In genomic region chr16:67880584-67880983, GRCh38 we compare ENCODE assay signal across 19 cellular contexts. TPM values are rescaled to one million over a fixed set of nuclear protein-coding genes. Genes with fewer than 3 reads are reported as not detected.
A peak's percentile ranks its signal among the peaks of the same experiment; 100 is the strongest.
DNase-seq lines count a peak whose midpoint lies in the region; ATAC-seq and TF ChIP-seq lines count a peak whose summit lies in the region.
"Had no signal": no experiment of that assay in that cellular context is flagged by ENCODE, and none has a peak within 500 bp of the region (broad histone marks: within the 10 kb centered on the region; RNA-seq: fewer than 3 reads in every experiment).

No MANE protein-coding gene starts in this region.

- POLR2A ChIA-PET in activated CD8-positive, alpha-beta T cell treated with anti-CD3 and anti-CD28 coated beads, Interleukin-2, amount 10 ng/mL, durations not matched to agents 7 days and 5 days (lab: Charles Lee) = no interaction called here
- POLR2A ChIA-PET in activated CD8-positive, alpha-beta T cell treated with anti-CD3 and anti-CD28 coated beads for 36 hours (lab: Charles Lee) = interaction anchor here (1.2 kb wide), 1 partner anchor 9 kb away, joined by 3 read pairs; no protein-coding TSS in a partner anchor

- no peak overlapping the region for H3K4me3 ChIP-seq in adrenal gland
- H3K4me3 ChIP-seq in skeletal muscle tissue (ENCODE audit: low read length in 3 of 3) = peak overlapping the region in 1 of 3 donors; percentile 32
- H3K4me3 ChIP-seq: MG63 had no signal

- H3K9me3 ChIP-seq in adrenal gland (replicated peaks in 1 of 3) (no peaks in the 10 kb centered on the region), skeletal muscle tissue (ENCODE audit: control insufficient read depth in 3 of 3, low read length in 3 of 3) (no peaks in the 10 kb centered on the region)
- H3K9me3 ChIP-seq: MG63, SK-N-SH had no signal

- intact Hi-C loops in activated CD8-positive, alpha-beta T cell treated with anti-CD3 and anti-CD28 coated beads for 36 hours (cut with micrococcal nuclease) = no loop called here
- intact Hi-C loops in adrenal gland (cut with DNase I) (loop anchor here (5.0 kb wide), 1 partner anchor 47 kb away; no protein-coding TSS in a partner anchor), left colon (cut with DNase I, micrococcal nuclease) (no loop called here)

- H3K9ac ChIP-seq in skeletal muscle tissue (ENCODE audit: low read depth in 1 of 3, low read length in 3 of 3) = peak overlapping the region; percentile 46 to 87 (median 87)
- H3K9ac ChIP-seq: SK-N-SH had no signal

- no peak for DNase-seq in activated CD8-positive, alpha-beta T cell treated with anti-CD3 and anti-CD28 coated beads, Interleukin-2, amount 10 ng/mL, durations not matched to agents 7 days and 5 days
- DNase-seq in activated CD8-positive, alpha-beta T cell treated with anti-CD3 and anti-CD28 coated beads for 36 hours = no peak
- DNase-seq in adrenal gland (no peak), myocyte (ENCODE audit: low read depth) (peak; percentile 61), AG08395 (ENCODE audit: low spot score) (no peak), left colon (no peak)
- DNase-seq: GOT3, HCEC 1CT, IMR-90, KG1, MG63, NCI-H2029, NCI-H446, NCI-H524 treated with DMSO at 0.1 percent for 48 hours, NCI-H774, SK-N-SH had no signal

- CTCF ChIA-PET in activated CD8-positive, alpha-beta T cell treated with anti-CD3 and anti-CD28 coated beads, Interleukin-2, amount 10 ng/mL, durations not matched to agents 7 days and 5 days (lab: Charles Lee) = interaction anchor here (2.4 kb wide), 1 partner anchor 64 kb away, joined by 5 read pairs; no protein-coding TSS in a partner anchor
- CTCF ChIA-PET in activated CD8-positive, alpha-beta T cell treated with anti-CD3 and anti-CD28 coated beads for 36 hours (lab: Charles Lee) = interaction anchor here (1.7 to 6.3 kb wide), 3 partner anchors 45 to 160 kb away, joined by 5 to 81 read pairs (median 5); no protein-coding TSS in a partner anchor

- no peak for TF ChIP-seq CTCF in activated CD8-positive, alpha-beta T cell treated with anti-CD3 and anti-CD28 coated beads for 36 hours (IDR thresholded peaks at IDR 0.05)
- TF ChIP-seq CTCF in adrenal gland (IDR thresholded peaks at IDR 0.05) = no peak

- WGBS in adrenal gland, 4 donors = 64 to 84% (median 75%) methylated on average over 6 to 13 of the region's 13 CpGs

- peaks cover 0 to 86% of the 10 kb centered on the region in 2 donors for H3K36me3 ChIP-seq in adrenal gland (replicated peaks in 1 of 2)
- H3K36me3 ChIP-seq in skeletal muscle tissue (ENCODE audit: control insufficient read depth in 3 of 3, insufficient read depth in 3 of 3, low read length in 3 of 3) = peaks cover 77 to 81% (median 81%) of the 10 kb centered on the region in 3 donors

- H3K4me1 ChIP-seq in adrenal gland (replicated peaks in 1 of 2) (peaks cover 11 to 32% of the 10 kb centered on the region in 2 donors), skeletal muscle tissue (ENCODE audit: control insufficient read depth in 3 of 3, insufficient read depth in 3 of 3, low read length in 3 of 3) (peaks cover 57 to 72% (median 64%) of the 10 kb centered on the region in 3 donors)

- peaks cover 60% of the 10 kb centered on the region for H3K36me3 Mint-ChIP-seq in activated CD8-positive, alpha-beta T cell treated with anti-CD3 and anti-CD28 coated beads, Interleukin-2, amount 10 ng/mL, durations not matched to agents 7 days and 5 days (ENCODE audit: low read depth)
- peaks cover 37% of the 10 kb centered on the region for H3K36me3 Mint-ChIP-seq in activated CD8-positive, alpha-beta T cell treated with anti-CD3 and anti-CD28 coated beads for 36 hours (ENCODE audit: low read depth)

- peak overlapping the region; percentile 20 for H3K27ac Mint-ChIP-seq in activated CD8-positive, alpha-beta T cell treated with anti-CD3 and anti-CD28 coated beads, Interleukin-2, amount 10 ng/mL, durations not matched to agents 7 days and 5 days
- H3K27ac Mint-ChIP-seq in activated CD8-positive, alpha-beta T cell treated with anti-CD3 and anti-CD28 coated beads for 36 hours = no peak overlapping the region

- TF ChIP-seq POLR2A in adrenal gland (IDR thresholded peaks at IDR 0.05) = no peak

- H3K27me3 Mint-ChIP-seq in activated CD8-positive, alpha-beta T cell treated with anti-CD3 and anti-CD28 coated beads, Interleukin-2, amount 10 ng/mL, durations not matched to agents 7 days and 5 days (ENCODE audit: low read depth) = no peaks in the 10 kb centered on the region
- H3K27me3 Mint-ChIP-seq in activated CD8-positive, alpha-beta T cell treated with anti-CD3 and anti-CD28 coated beads for 36 hours = no peaks in the 10 kb centered on the region

- H3K27ac ChIP-seq in adrenal gland = peak overlapping the region in 3 of 5 donors; percentile 19 to 98 (median 87)
- peak overlapping the region; percentile 99 for H3K27ac ChIP-seq in skeletal muscle tissue (ENCODE audit: low read depth, low read length)
- H3K27ac ChIP-seq: 22Rv1 had no signal

- no peak overlapping the region for H3K4me3 Mint-ChIP-seq in activated CD8-positive, alpha-beta T cell treated with anti-CD3 and anti-CD28 coated beads, Interleukin-2, amount 10 ng/mL, durations not matched to agents 7 days and 5 days
- H3K4me3 Mint-ChIP-seq in activated CD8-positive, alpha-beta T cell treated with anti-CD3 and anti-CD28 coated beads for 36 hours = no peak overlapping the region

- no peaks in the 10 kb centered on the region for H3K9me3 Mint-ChIP-seq in activated CD8-positive, alpha-beta T cell treated with anti-CD3 and anti-CD28 coated beads, Interleukin-2, amount 10 ng/mL, durations not matched to agents 7 days and 5 days (ENCODE audit: insufficient read depth)
- H3K9me3 Mint-ChIP-seq in activated CD8-positive, alpha-beta T cell treated with anti-CD3 and anti-CD28 coated beads for 36 hours = no peaks in the 10 kb centered on the region

- peaks cover 5% of the 10 kb centered on the region for H3K4me1 Mint-ChIP-seq in activated CD8-positive, alpha-beta T cell treated with anti-CD3 and anti-CD28 coated beads, Interleukin-2, amount 10 ng/mL, durations not matched to agents 7 days and 5 days (ENCODE audit: low read depth)
- H3K4me1 Mint-ChIP-seq in activated CD8-positive, alpha-beta T cell treated with anti-CD3 and anti-CD28 coated beads for 36 hours (ENCODE audit: low read depth) = peaks cover 5% of the 10 kb centered on the region

- H3K27me3 ChIP-seq in adrenal gland (no peaks in the 10 kb centered on the region), skeletal muscle tissue (ENCODE audit: control insufficient read depth in 3 of 3, insufficient read depth in 3 of 3, low read length in 3 of 3) (no peaks in the 10 kb centered on the region)
- H3K27me3 ChIP-seq: MG63 had no signal

- ATAC-seq in activated CD8-positive, alpha-beta T cell treated with anti-CD3 and anti-CD28 coated beads, Interleukin-2, amount 10 ng/mL, durations not matched to agents 7 days and 5 days = no peak
- no peak for ATAC-seq in activated CD8-positive, alpha-beta T cell treated with anti-CD3 and anti-CD28 coated beads for 36 hours
- ATAC-seq in GM21360 (IDR thresholded peaks at IDR 0.05; ENCODE audit: unreplicated experiment) (no peak), left colon (no peak)

RNA-seq across cellular contexts. Expression of gene NRN1L, which starts 4.1 kb away (rescaled TPM):
- total RNA-seq in activated CD8-positive, alpha-beta T cell treated with anti-CD3 and anti-CD28 coated beads, Interleukin-2, amount 10 ng/mL, durations not matched to agents 7 days and 5 days = 1 to 10 TPM; 1.2 to 1.4 TPM
- total RNA-seq in activated CD8-positive, alpha-beta T cell treated with anti-CD3 and anti-CD28 coated beads for 36 hours = under 1 TPM in 1 of 2 experiments, not detected in 1; 0.83 TPM
- 1 to 10 TPM in 2 of 8 donors, under 1 TPM in 4, not detected in 2; 0.72 to 2.1 (median 0.90) TPM for total RNA-seq in adrenal gland
- 1 to 10 TPM in 2 of 3 donors, under 1 TPM in 1; 0.99 to 6.8 (median 2.5) TPM for polyA plus RNA-seq in adrenal gland
- total RNA-seq in myocyte = 0.83 and 1.9 TPM in 2 replicates
- polyA plus RNA-seq in myocyte (2012) = not detected
- total RNA-seq in skeletal muscle tissue = 1.0 TPM
- total RNA-seq in left colon = under 1 TPM in 1 of 2 donors, not detected in 1; 0.67 TPM
- total RNA-seq: IMR-90 had no signal

RNA-seq across cellular contexts. Expression of gene EDC4, which starts 7.7 kb away (rescaled TPM):
- total RNA-seq in activated CD8-positive, alpha-beta T cell treated with anti-CD3 and anti-CD28 coated beads, Interleukin-2, amount 10 ng/mL, durations not matched to agents 7 days and 5 days = 100 to 1,000 TPM; 111 to 113 TPM
- 10 to 100 TPM; 78.7 to 90.9 TPM for total RNA-seq in activated CD8-positive, alpha-beta T cell treated with anti-CD3 and anti-CD28 coated beads for 36 hours
- total RNA-seq in adrenal gland (10 to 100 TPM; 34.0 to 70.8 (median 54.1) TPM), myocyte (147 and 164 TPM in 2 replicates), skeletal muscle tissue (66.3 TPM), left colon (10 to 100 TPM; 54.2 to 76.8 TPM)
- 100 to 1,000 TPM in 1 of 3 donors, 10 to 100 TPM in 2; 57.8 to 115 (median 73.3) TPM for polyA plus RNA-seq in adrenal gland
- 61.8 TPM for polyA plus RNA-seq in myocyte (2012)

RNA-seq across cellular contexts. Expression of gene PSKH1, which starts 12.5 kb away (rescaled TPM):
- 10 to 100 TPM; 20.0 to 22.8 TPM for total RNA-seq in activated CD8-positive, alpha-beta T cell treated with anti-CD3 and anti-CD28 coated beads, Interleukin-2, amount 10 ng/mL, durations not matched to agents 7 days and 5 days
- total RNA-seq in activated CD8-positive, alpha-beta T cell treated with anti-CD3 and anti-CD28 coated beads for 36 hours = 1 to 10 TPM; 8.4 to 8.5 TPM
- total RNA-seq in adrenal gland (10 to 100 TPM; 19.9 to 43.7 (median 29.1) TPM), myocyte (9.4 and 10.6 TPM in 2 replicates), skeletal muscle tissue (9.9 TPM), left colon (10 to 100 TPM; 31.7 to 36.6 TPM)
- polyA plus RNA-seq in adrenal gland = 10 to 100 TPM in 2 of 3 donors, 1 to 10 TPM in 1; 9.5 to 18.2 (median 15.4) TPM
- polyA plus RNA-seq in myocyte (2012) = 31.0 TPM

RNA-seq across cellular contexts. Expression of gene CENPT, which starts 33.1 kb away (rescaled TPM):
- total RNA-seq in activated CD8-positive, alpha-beta T cell treated with anti-CD3 and anti-CD28 coated beads, Interleukin-2, amount 10 ng/mL, durations not matched to agents 7 days and 5 days = 10 to 100 TPM; 58.9 to 63.6 TPM
- 10 to 100 TPM; 40.4 to 42.2 TPM for total RNA-seq in activated CD8-positive, alpha-beta T cell treated with anti-CD3 and anti-CD28 coated beads for 36 hours
- total RNA-seq in adrenal gland (10 to 100 TPM; 18.1 to 58.6 (median 38.7) TPM), myocyte (48.3 and 63.7 TPM in 2 replicates), skeletal muscle tissue (14.6 TPM), left colon (10 to 100 TPM; 29.3 to 43.1 TPM)
- 100 to 1,000 TPM in 2 of 3 donors, 10 to 100 TPM in 1; 15.8 to 250 (median 126) TPM for polyA plus RNA-seq in adrenal gland
- polyA plus RNA-seq in myocyte (2012) = 44.7 TPM

RNA-seq across cellular contexts. Expression of gene NUTF2, which starts 33.9 kb away (rescaled TPM):
- 100 to 1,000 TPM; 125 to 134 TPM for total RNA-seq in activated CD8-positive, alpha-beta T cell treated with anti-CD3 and anti-CD28 coated beads, Interleukin-2, amount 10 ng/mL, durations not matched to agents 7 days and 5 days
- 100 to 1,000 TPM; 152 to 157 TPM for total RNA-seq in activated CD8-positive, alpha-beta T cell treated with anti-CD3 and anti-CD28 coated beads for 36 hours
- total RNA-seq in adrenal gland (100 to 1,000 TPM in 2 of 8 donors, 10 to 100 TPM in 6; 30.0 to 201 (median 80.7) TPM), myocyte (120 and 182 TPM in 2 replicates), skeletal muscle tissue (94.5 TPM), left colon (10 to 100 TPM; 57.1 to 59.8 TPM)
- 100 to 1,000 TPM; 131 to 170 (median 134) TPM for polyA plus RNA-seq in adrenal gland
- polyA plus RNA-seq in myocyte (2012) = 262 TPM

Comparison
In these comparisons a context has a peak if more than half of its experiments do, and no peak if none do; other contexts are left out.
1. intact Hi-C loops: an anchor here in adrenal gland (5.0 kb wide); none called in activated CD8-positive, alpha-beta T cell treated with anti-CD3 and anti-CD28 coated beads for 36 hours and left colon.